Comparison of ENCODE assay signal across 18 cellular contexts in the genomic region with DNA sequence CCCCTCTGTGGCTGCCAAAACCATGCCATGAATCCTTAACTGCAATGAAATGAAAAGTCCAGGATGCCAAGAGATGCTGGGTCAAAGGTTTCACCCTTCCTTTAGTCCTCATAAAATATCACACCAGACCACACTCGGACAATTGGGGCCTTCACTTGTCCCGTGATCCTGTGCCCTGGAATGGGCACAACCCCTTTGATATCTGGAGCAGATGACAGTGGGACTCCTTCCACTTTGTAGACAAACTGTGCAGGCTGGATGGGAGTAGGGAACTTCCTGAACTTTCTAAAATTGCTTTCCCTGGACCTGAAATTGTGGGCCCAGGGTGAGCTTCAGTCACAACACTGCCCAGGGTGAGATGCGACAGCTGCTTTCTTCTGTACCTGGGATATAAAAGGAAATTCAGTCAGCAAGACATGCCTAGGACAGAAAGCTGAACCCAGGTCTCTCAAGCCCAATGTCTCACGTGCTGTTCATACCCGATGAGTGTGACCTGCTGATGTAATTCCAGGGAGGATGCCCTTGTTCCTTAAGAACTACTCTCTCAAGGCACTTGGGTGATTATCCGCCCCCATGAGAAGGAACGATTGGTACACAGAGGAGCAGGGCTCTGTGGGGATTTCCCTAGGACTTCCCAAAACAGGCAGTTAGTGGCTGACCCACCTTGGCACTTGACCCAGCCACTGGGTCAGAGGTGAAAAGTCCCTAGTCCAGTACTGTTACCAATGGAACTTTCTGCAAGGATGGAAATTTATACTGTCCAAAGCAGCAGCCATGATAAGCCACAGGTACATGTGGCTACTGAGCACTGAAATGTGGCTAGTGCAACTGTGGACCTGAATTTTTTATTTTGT. TPM values are rescaled to one million over a fixed set of nuclear protein-coding genes. Genes with fewer than 3 reads are reported as not detected.
DNase-seq lines count a peak whose midpoint lies in the region; ATAC-seq lines count a peak whose summit lies in the region.
"Had no signal": no experiment of that assay in that cellular context is flagged by ENCODE, and none has a peak within 500 bp of the region (broad histone marks: within the 10 kb centered on the region; RNA-seq: fewer than 3 reads in every experiment).

No MANE protein-coding gene starts in this region.

- H3K9me3 Mint-ChIP-seq in activated naive CD4-positive, alpha-beta T cell treated with anti-CD3 and anti-CD28 coated beads, Interleukin-2, amount 50 U/mL, for 24 hours, result no peaks in the 10 kb centered on the region
- no peaks in the 10 kb centered on the region for H3K9me3 Mint-ChIP-seq in stimulated activated naive B cell treated with anti-CD40 and anti-IgM and Interleukin-4, amounts not matched to agents 10 μg/mL and 1 μg/mL and 100 μg/mL, for 72 hours
- no peaks in the 10 kb centered on the region for H3K9me3 Mint-ChIP-seq in naive thymus-derived CD4-positive, alpha-beta T cell
- H3K9me3 Mint-ChIP-seq: CD8-positive, alpha-beta T cell; GM23338 had no signal

- no peak overlapping the region for H2BK15ac ChIP-seq in mesendoderm (replicated peaks; ENCODE audit: low read depth)

- H3K18ac ChIP-seq in mesendoderm (ENCODE audit: low read length), result no peak overlapping the region

- no peak overlapping the region for H3K4me3 ChIP-seq in mesendoderm (ENCODE audit: low read length)
- no peak overlapping the region for H3K4me3 ChIP-seq in naive thymus-derived CD4-positive, alpha-beta T cell (ENCODE audit: low read length)
- H3K4me3 ChIP-seq: A549, GM23338 had no signal

- no peak overlapping the region for H3K27ac ChIP-seq in mesendoderm (ENCODE audit: low read depth, low read length)
- H3K27ac ChIP-seq in naive thymus-derived CD4-positive, alpha-beta T cell (ENCODE audit: low read depth, low read length), result no peak overlapping the region
- H3K27ac ChIP-seq: 22Rv1, A549, C4-2B had no signal

- H3K79me2 ChIP-seq in mesendoderm (ENCODE audit: control insufficient read depth, insufficient read depth, low read length), result no peaks in the 10 kb centered on the region

- peak in 1 of 2 donors; percentile 24 for ATAC-seq in stimulated activated naive B cell treated with anti-CD40 and anti-IgM and Interleukin-4, amounts not matched to agents 10 μg/mL and 1 μg/mL and 100 μg/mL, for 72 hours (replicated peaks)
- ATAC-seq in naive thymus-derived CD4-positive, alpha-beta T cell, result no peak
- ATAC-seq: A549; CD8-positive, alpha-beta T cell; GM23338 had no signal

- no peak overlapping the region for H3K4ac ChIP-seq in mesendoderm (ENCODE audit: low read depth, low read length)

- H2BK120ac ChIP-seq in mesendoderm (ENCODE audit: low read depth, low read length), result no peak overlapping the region

- no peak overlapping the region for H3K9ac ChIP-seq in mesendoderm (ENCODE audit: low read length)

- H3K36me3 ChIP-seq in mesendoderm (ENCODE audit: control insufficient read depth, insufficient read depth, low read length), result no peaks in the 10 kb centered on the region
- H3K36me3 ChIP-seq in naive thymus-derived CD4-positive, alpha-beta T cell (ENCODE audit: control insufficient read depth in 2 of 3, insufficient read depth in 3 of 3, low read length in 3 of 3), result no peaks in the 10 kb centered on the region

- H2BK5ac ChIP-seq in mesendoderm (ENCODE audit: low read length), result no peak overlapping the region

- peaks cover 10% of the 10 kb centered on the region for H3K4me1 Mint-ChIP-seq in activated naive CD4-positive, alpha-beta T cell treated with anti-CD3 and anti-CD28 coated beads, Interleukin-2, amount 50 U/mL, for 24 hours
- peaks cover 0 to 5% of the 10 kb centered on the region in 2 donors for H3K4me1 Mint-ChIP-seq in stimulated activated naive B cell treated with anti-CD40 and anti-IgM and Interleukin-4, amounts not matched to agents 10 μg/mL and 1 μg/mL and 100 μg/mL, for 72 hours
- peaks cover 0 to 13% (median 4%) of the 10 kb centered on the region in 7 donors for H3K4me1 Mint-ChIP-seq in naive thymus-derived CD4-positive, alpha-beta T cell
- H3K4me1 Mint-ChIP-seq: GM23338 had no signal

- DNase-seq in activated naive CD4-positive, alpha-beta T cell treated with anti-CD3 and anti-CD28 coated beads, Interleukin-2, amount 50 U/mL, for 16 hours, result no peak
- no peak for DNase-seq in mesendoderm
- DNase-seq in stimulated activated naive B cell treated with anti-CD40 and anti-IgM and Interleukin-4, amounts not matched to agents 10 μg/mL and 1 μg/mL and 100 μg/mL, for 72 hours, result no peak
- DNase-seq in stimulated activated CD4-positive, alpha-beta T cell treated with anti-CD3 and anti-CD28 coated beads, Interleukin-2, amount 100 ng/mL, for 24 hours, result no peak
- DNase-seq in naive thymus-derived CD4-positive, alpha-beta T cell, result no peak
- DNase-seq: AML-193; CD8-positive, alpha-beta T cell; COR-L47; DMS 273 treated with DMSO at 0.1 percent for 48 hours; DMS53; HCEC 1CT had no signal

- H3K27me3 Mint-ChIP-seq in activated naive CD4-positive, alpha-beta T cell treated with anti-CD3 and anti-CD28 coated beads, Interleukin-2, amount 50 U/mL, for 24 hours, result no peaks in the 10 kb centered on the region
- peaks cover 0 to 3% of the 10 kb centered on the region in 2 donors for H3K27me3 Mint-ChIP-seq in stimulated activated naive B cell treated with anti-CD40 and anti-IgM and Interleukin-4, amounts not matched to agents 10 μg/mL and 1 μg/mL and 100 μg/mL, for 72 hours
- H3K27me3 Mint-ChIP-seq in naive thymus-derived CD4-positive, alpha-beta T cell, result no peaks in the 10 kb centered on the region

- H3K79me1 ChIP-seq in mesendoderm (ENCODE audit: low read length), result no peaks in the 10 kb centered on the region

- peaks cover 7% of the 10 kb centered on the region for H3K4me1 ChIP-seq in mesendoderm (ENCODE audit: control insufficient read depth, low read depth, low read length)
- no peaks in the 10 kb centered on the region for H3K4me1 ChIP-seq in naive thymus-derived CD4-positive, alpha-beta T cell (ENCODE audit: control insufficient read depth in 2 of 2, insufficient read depth in 2 of 2, low read length in 2 of 2)
- H3K4me1 ChIP-seq: A549 had no signal

- intact Hi-C loops in naive thymus-derived CD4-positive, alpha-beta T cell (cut with micrococcal nuclease), result no loop called here

- H3K23ac ChIP-seq in mesendoderm (ENCODE audit: low read length), result no peak overlapping the region

- H3K36me3 Mint-ChIP-seq in activated naive CD4-positive, alpha-beta T cell treated with anti-CD3 and anti-CD28 coated beads, Interleukin-2, amount 50 U/mL, for 24 hours, result no peaks in the 10 kb centered on the region
- H3K36me3 Mint-ChIP-seq in stimulated activated naive B cell treated with anti-CD40 and anti-IgM and Interleukin-4, amounts not matched to agents 10 μg/mL and 1 μg/mL and 100 μg/mL, for 72 hours, result no peaks in the 10 kb centered on the region
- H3K36me3 Mint-ChIP-seq in naive thymus-derived CD4-positive, alpha-beta T cell, result no peaks in the 10 kb centered on the region
- H3K36me3 Mint-ChIP-seq: CD8-positive, alpha-beta T cell had no signal

- H3K56ac ChIP-seq in mesendoderm (ENCODE audit: low read length), result no peak overlapping the region

- H3K27me3 ChIP-seq in mesendoderm (ENCODE audit: insufficient read depth, low read length, poor library complexity), result no peaks in the 10 kb centered on the region
- no peaks in the 10 kb centered on the region for H3K27me3 ChIP-seq in naive thymus-derived CD4-positive, alpha-beta T cell (ENCODE audit: control insufficient read depth in 2 of 2, insufficient read depth in 2 of 2, low read length in 2 of 2)

- POLR2A ChIA-PET in naive thymus-derived CD4-positive, alpha-beta T cell (lab: Charles Lee), result interaction anchor here (1.0 kb wide), 1 partner anchor 50 kb away, joined by 3 read pairs; no protein-coding TSS in a partner anchor

- H4K5ac ChIP-seq in mesendoderm (ENCODE audit: low read length), result no peak overlapping the region

- H2AK5ac ChIP-seq in mesendoderm (ENCODE audit: low read length), result peak overlapping the region; percentile 9

- peak overlapping the region; percentile 46 for H3K27ac Mint-ChIP-seq in activated naive CD4-positive, alpha-beta T cell treated with anti-CD3 and anti-CD28 coated beads, Interleukin-2, amount 50 U/mL, for 24 hours
- H3K27ac Mint-ChIP-seq in stimulated activated naive B cell treated with anti-CD40 and anti-IgM and Interleukin-4, amounts not matched to agents 10 μg/mL and 1 μg/mL and 100 μg/mL, for 72 hours, result peak overlapping the region; percentile 34
- peak overlapping the region in 1 of 9 donors; percentile 46 for H3K27ac Mint-ChIP-seq in naive thymus-derived CD4-positive, alpha-beta T cell
- H3K27ac Mint-ChIP-seq: CD8-positive, alpha-beta T cell; GM23338 had no signal

- no CpG with 5 or more reads among the region's 7 CpGs for WGBS in mesendoderm (ENCODE audit: extremely low coverage, insufficient coverage, low lambda C conversion rate)

- no peak overlapping the region for H3K4me2 ChIP-seq in mesendoderm (ENCODE audit: low read length)
- H3K4me2 ChIP-seq: A549, GM23338 had no signal

- no peaks in the 10 kb centered on the region for H3K9me3 ChIP-seq in naive thymus-derived CD4-positive, alpha-beta T cell (ENCODE audit: control insufficient read depth in 2 of 3, low read length in 3 of 3)
- H3K9me3 ChIP-seq: A549 had no signal

- no peak overlapping the region for H4K8ac ChIP-seq in mesendoderm (ENCODE audit: low read depth, low read length)

- H3K4me3 Mint-ChIP-seq in activated naive CD4-positive, alpha-beta T cell treated with anti-CD3 and anti-CD28 coated beads, Interleukin-2, amount 50 U/mL, for 24 hours, result no peak overlapping the region
- H3K4me3 Mint-ChIP-seq in stimulated activated naive B cell treated with anti-CD40 and anti-IgM and Interleukin-4, amounts not matched to agents 10 μg/mL and 1 μg/mL and 100 μg/mL, for 72 hours, result no peak overlapping the region
- no peak overlapping the region for H3K4me3 Mint-ChIP-seq in naive thymus-derived CD4-positive, alpha-beta T cell
- H3K4me3 Mint-ChIP-seq: CD8-positive, alpha-beta T cell; GM23338 had no signal

- CTCF ChIA-PET in naive thymus-derived CD4-positive, alpha-beta T cell (lab: Charles Lee), result no interaction called here

RNA-seq across cellular contexts. Expression of gene BPIFB6, which starts 9.3 kb away (rescaled TPM):
- not detected for polyA plus RNA-seq in mesendoderm (2013, experiment 1 of 2)
- not detected for polyA plus RNA-seq in mesendoderm (2013, experiment 2 of 2)
- total RNA-seq in naive thymus-derived CD4-positive, alpha-beta T cell, result not detected
- not detected for polyA plus RNA-seq in naive thymus-derived CD4-positive, alpha-beta T cell
- total RNA-seq: CD8-positive, alpha-beta T cell; GM23338; HT-29 had no signal
- polyA plus RNA-seq: A549, BJ, GM23338 had no signal

RNA-seq across cellular contexts. Expression of gene BPIFB2, which starts 14.6 kb away (rescaled TPM):
- polyA plus RNA-seq in mesendoderm (2013, experiment 1 of 2), result 0.10 TPM
- 0.11 TPM for polyA plus RNA-seq in mesendoderm (2013, experiment 2 of 2)
- total RNA-seq in naive thymus-derived CD4-positive, alpha-beta T cell, result not detected
- not detected for polyA plus RNA-seq in naive thymus-derived CD4-positive, alpha-beta T cell
- total RNA-seq: CD8-positive, alpha-beta T cell; GM23338; HT-29 had no signal
- polyA plus RNA-seq: A549, BJ, GM23338 had no signal

RNA-seq across cellular contexts. Expression of gene SUN5, which starts 17.9 kb away (rescaled TPM):
- not detected for polyA plus RNA-seq in mesendoderm (2013, experiment 1 of 2)
- polyA plus RNA-seq in mesendoderm (2013, experiment 2 of 2), result not detected
- total RNA-seq in naive thymus-derived CD4-positive, alpha-beta T cell, result not detected
- polyA plus RNA-seq in naive thymus-derived CD4-positive, alpha-beta T cell, result not detected
- total RNA-seq: CD8-positive, alpha-beta T cell; GM23338; HT-29 had no signal
- polyA plus RNA-seq: A549, BJ, GM23338 had no signal

RNA-seq across cellular contexts. Expression of gene BPIFB3, which starts 31.6 kb away (rescaled TPM):
- not detected for polyA plus RNA-seq in mesendoderm (2013, experiment 1 of 2)
- 0.03 TPM for polyA plus RNA-seq in mesendoderm (2013, experiment 2 of 2)
- total RNA-seq in naive thymus-derived CD4-positive, alpha-beta T cell, result not detected
- not detected for polyA plus RNA-seq in naive thymus-derived CD4-positive, alpha-beta T cell
- total RNA-seq: CD8-positive, alpha-beta T cell; GM23338; HT-29 had no signal
- polyA plus RNA-seq: A549, BJ, GM23338 had no signal

RNA-seq across cellular contexts. Expression of gene BPIFB4, which starts 57.3 kb away (rescaled TPM):
- 0.11 TPM for polyA plus RNA-seq in mesendoderm (2013, experiment 1 of 2)
- polyA plus RNA-seq in mesendoderm (2013, experiment 2 of 2), result 0.17 TPM
- total RNA-seq in naive thymus-derived CD4-positive, alpha-beta T cell, result not detected
- not detected for polyA plus RNA-seq in naive thymus-derived CD4-positive, alpha-beta T cell
- total RNA-seq: CD8-positive, alpha-beta T cell; GM23338; HT-29 had no signal
- polyA plus RNA-seq: A549, BJ, GM23338 had no signal
